1 cellular context compared by ENCODE assay signal in the genomic region with DNA sequence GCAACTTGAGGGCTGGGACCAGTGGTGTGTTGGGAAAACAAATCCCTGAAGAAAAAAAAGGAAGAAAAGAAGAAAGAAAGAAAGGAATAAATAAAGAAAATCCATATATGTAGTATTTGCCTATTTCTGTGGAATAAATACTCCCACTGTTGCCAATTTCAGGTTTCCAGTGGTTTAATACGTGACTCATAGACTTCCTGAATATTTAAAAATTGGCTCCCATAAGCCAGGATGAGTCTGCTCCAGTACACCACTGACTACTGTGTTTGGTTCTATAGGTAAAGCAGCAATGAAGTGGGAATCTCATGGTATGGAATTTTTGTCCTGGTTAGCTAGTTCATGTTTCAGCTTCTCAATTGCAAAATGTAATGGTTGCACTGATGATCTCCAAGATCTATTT.
TF ChIP-seq lines count a peak whose summit lies in the region.

No MANE protein-coding gene starts in this region.

TF ChIP-seq in H1, 55 proteins besides CTCF, POLR2A, EP300 and RAD21:
- TF ChIP-seq SIX5 (IDR thresholded peaks at IDR 0.05; ENCODE audit: low read depth, low read length) (no peak), ZNF274 (IDR thresholded peaks at IDR 0.05; ENCODE audit: borderline replicate concordance, extremely low read depth, low read length) (no peak), CBX8 (IDR thresholded peaks at IDR 0.05; ENCODE audit: borderline replicate concordance, low read depth, low read length) (no peak), CREB1 (IDR thresholded peaks at IDR 0.05) (no peak), EGR1 (IDR thresholded peaks at IDR 0.05; ENCODE audit: borderline replicate concordance, low read depth, low read length) (no peak), TEAD4 (IDR thresholded peaks at IDR 0.05; ENCODE audit: low read depth, low read length) (no peak)
- TF ChIP-seq, protein P1, sequence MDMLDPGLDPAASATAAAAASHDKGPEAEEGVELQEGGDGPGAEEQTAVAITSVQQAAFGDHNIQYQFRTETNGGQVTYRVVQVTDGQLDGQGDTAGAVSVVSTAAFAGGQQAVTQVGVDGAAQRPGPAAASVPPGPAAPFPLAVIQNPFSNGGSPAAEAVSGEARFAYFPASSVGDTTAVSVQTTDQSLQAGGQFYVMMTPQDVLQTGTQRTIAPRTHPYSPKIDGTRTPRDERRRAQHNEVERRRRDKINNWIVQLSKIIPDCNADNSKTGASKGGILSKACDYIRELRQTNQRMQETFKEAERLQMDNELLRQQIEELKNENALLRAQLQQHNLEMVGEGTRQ (IDR thresholded peaks at IDR 0.05; ENCODE audit: low read length): no peak
